Comparison of ENCODE assay signal across 24 cellular contexts in the genomic region with DNA sequence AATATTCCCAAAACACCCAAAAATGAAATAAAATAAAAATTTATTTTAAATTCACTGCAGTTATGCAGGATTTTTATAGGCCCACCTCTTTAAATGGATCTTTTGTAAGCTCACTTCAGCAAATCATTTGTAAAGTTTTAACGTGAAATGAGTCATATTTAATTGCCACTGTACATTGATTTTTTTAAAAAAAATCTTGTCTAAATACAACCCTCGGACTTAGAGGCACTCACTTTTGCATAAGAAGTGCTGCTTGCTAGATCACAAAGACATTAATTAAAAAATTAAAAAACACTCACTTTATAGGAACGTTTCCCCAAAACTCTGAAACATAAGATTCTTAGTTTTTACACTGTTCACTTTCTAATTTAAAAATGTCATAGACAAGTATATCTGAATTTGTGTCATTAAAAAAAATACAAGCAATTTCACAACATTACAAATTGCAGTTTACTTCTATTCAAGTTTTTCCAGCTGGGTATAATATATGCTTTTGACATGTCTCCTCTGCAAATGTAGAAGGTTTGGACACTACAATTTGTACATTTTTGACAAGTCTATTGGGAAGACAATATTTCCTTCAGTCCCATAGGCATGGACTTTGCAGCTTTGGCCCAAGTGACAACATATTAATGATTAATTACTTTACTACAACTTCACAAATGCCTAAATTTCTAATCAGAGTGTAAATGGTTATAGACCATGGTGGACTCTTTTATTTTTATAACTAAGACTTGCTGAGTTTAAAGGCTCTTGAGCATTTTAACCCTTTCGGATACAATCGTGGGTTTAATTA.
"Had no signal": no experiment of that assay in that cellular context is flagged by ENCODE, and none has a peak within 500 bp of the region (broad histone marks: within the 10 kb centered on the region; RNA-seq: fewer than 3 reads in every experiment).

No MANE protein-coding gene starts in this region.

- DNase-seq: dermis blood vessel endothelial cell; dorsolateral prefrontal cortex; effector CD4-positive, alpha-beta T cell; effector memory CD4-positive, alpha-beta T cell; erythroblast; esophagus squamous epithelium; foreskin fibroblast; foreskin melanocyte; gastrocnemius medialis; glutamatergic neuron; head of caudate nucleus; heart right ventricle; hippocampal formation; left cardiac atrium; left ventricle myocardium inferior; lower lobe of right lung; mesenchymal stem cell; naive thymus-derived CD4-positive, alpha-beta T cell had no signal

- H3K27me3 ChIP-seq: dorsolateral prefrontal cortex, esophagus squamous epithelium, gastrocnemius medialis, heart right ventricle had no signal

- H3K4me1 ChIP-seq: esophagus squamous epithelium, gastrocnemius medialis, heart right ventricle, left ventricle myocardium inferior, lower lobe of right lung had no signal

- H3K27ac ChIP-seq: coronary artery, dorsolateral prefrontal cortex, epithelial cell of prostate, esophagus squamous epithelium, gastrocnemius medialis, heart right ventricle, left ventricle myocardium inferior, lower lobe of right lung had no signal

- H3K9me3 ChIP-seq: esophagus squamous epithelium, gastrocnemius medialis, heart right ventricle, left ventricle myocardium inferior, lower lobe of right lung had no signal

- ATAC-seq: esophagus mucosa; gastrocnemius medialis; heart right ventricle; left cardiac atrium; lower lobe of right lung; naive thymus-derived CD4-positive, alpha-beta T cell had no signal

- H3K36me3 ChIP-seq: esophagus squamous epithelium, gastrocnemius medialis, heart right ventricle, left ventricle myocardium inferior, lower lobe of right lung had no signal

- FAIRE-seq: colon, islet of Langerhans, keratinocyte had no signal

- H3K4me3 ChIP-seq: coronary artery, dorsolateral prefrontal cortex, esophagus squamous epithelium, gastrocnemius medialis, heart right ventricle, left ventricle myocardium inferior, lower lobe of right lung had no signal
